16 cellular contexts compared by ENCODE assay signal in the genomic region with DNA sequence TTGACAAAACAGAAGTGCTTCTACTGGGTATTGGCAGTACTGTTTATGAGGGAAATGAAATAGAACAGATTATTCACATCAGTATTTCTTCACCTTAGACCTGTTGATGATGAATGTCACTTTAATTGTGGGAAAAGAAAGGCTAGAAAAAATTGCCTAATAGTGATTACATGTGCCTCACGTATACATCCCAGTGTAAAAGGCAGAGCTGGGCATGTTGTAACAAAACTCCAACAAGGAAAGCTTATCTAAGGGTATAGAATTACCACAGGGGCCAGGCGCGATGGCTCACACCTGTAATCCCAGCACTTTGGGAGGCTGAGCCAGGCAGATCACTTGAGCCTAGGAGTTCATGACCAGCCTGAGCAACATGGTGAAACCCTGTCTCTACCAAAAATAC. TPM values are rescaled to one million over a fixed set of nuclear protein-coding genes. Genes with fewer than 3 reads are reported as not detected.
DNase-seq lines count a peak whose midpoint lies in the region; ATAC-seq and TF ChIP-seq lines count a peak whose summit lies in the region.
"Had no signal": no experiment of that assay in that cellular context is flagged by ENCODE, and none has a peak within 500 bp of the region (broad histone marks: within the 10 kb centered on the region; RNA-seq: fewer than 3 reads in every experiment).

No MANE protein-coding gene starts in this region.

- H3K36me3 Mint-ChIP-seq in natural killer cell treated with Interleukin-12 subunit alpha and Interleukin-12 subunit beta and Interleukin-15 and Interleukin-18, amount 100 ng/mL, for 72 hours: peaks cover 25% of the 10 kb centered on the region

- H3K4me3 Mint-ChIP-seq in natural killer cell treated with Interleukin-12 subunit alpha and Interleukin-12 subunit beta and Interleukin-15 and Interleukin-18, amount 100 ng/mL, for 72 hours: no peak overlapping the region
- H3K4me3 Mint-ChIP-seq: GM23338 had no signal

- no peak overlapping the region for H3K27ac Mint-ChIP-seq in natural killer cell treated with Interleukin-12 subunit alpha and Interleukin-12 subunit beta and Interleukin-15 and Interleukin-18, amount 100 ng/mL, for 72 hours
- H3K27ac Mint-ChIP-seq: GM23338 had no signal

- H3K9me3 ChIP-seq in RWPE2 (ENCODE audit: severe bottlenecking): no peaks in the 10 kb centered on the region
- H3K9me3 ChIP-seq: A549, SJCRH30 had no signal

- DNase-seq in NCI-H748 (lab: John Stamatoyannopoulos, UW; ENCODE audit: unreplicated experiment) (peak; percentile 29), NCI-H748 treated with DMSO at 0.1 percent for 48 hours (lab: John Stamatoyannopoulos, UW) (no peak), NCI-H2107 (lab: John Stamatoyannopoulos, UW) (peak; percentile 5), RWPE2 (ENCODE audit: low spot score) (peak; percentile 79), foreskin keratinocyte (peak; percentile 90 to 93), NCI-H1436 (lab: John Stamatoyannopoulos, UW) (no peak), NCI-H187 (lab: John Stamatoyannopoulos, UW) (no peak)
- DNase-seq in natural killer cell treated with Interleukin-12 subunit alpha and Interleukin-12 subunit beta and Interleukin-15 and Interleukin-18, amount 100 ng/mL, for 72 hours (ENCODE audit: low spot score): no peak
- DNase-seq: C1 segment of cervical spinal cord, DMS153, OCI-M1, SJCRH30, T-helper 2 cell had no signal

- peaks cover 22% of the 10 kb centered on the region for H3K4me1 ChIP-seq in RWPE2 (ENCODE audit: insufficient read depth, poor library complexity, severe bottlenecking)
- peaks cover 13% of the 10 kb centered on the region for H3K4me1 ChIP-seq in foreskin keratinocyte
- H3K4me1 ChIP-seq: SJCRH30 had no signal

- H3K27me3 ChIP-seq in RWPE2 (ENCODE audit: insufficient read depth, poor library complexity, severe bottlenecking) (no peaks in the 10 kb centered on the region), foreskin keratinocyte (no peaks in the 10 kb centered on the region)
- H3K27me3 ChIP-seq: SJCRH30 had no signal

- no peaks in the 10 kb centered on the region for H3K27me3 Mint-ChIP-seq in natural killer cell treated with Interleukin-12 subunit alpha and Interleukin-12 subunit beta and Interleukin-15 and Interleukin-18, amount 100 ng/mL, for 72 hours

- H3K9me3 Mint-ChIP-seq in natural killer cell treated with Interleukin-12 subunit alpha and Interleukin-12 subunit beta and Interleukin-15 and Interleukin-18, amount 100 ng/mL, for 72 hours: no peaks in the 10 kb centered on the region
- H3K9me3 Mint-ChIP-seq: GM23338 had no signal

- peaks cover 59% of the 10 kb centered on the region for H3K36me3 ChIP-seq in RWPE2 (ENCODE audit: low read depth)

- peak; percentile 56 for ATAC-seq in RWPE2 (ENCODE audit: low read depth)
- ATAC-seq in foreskin keratinocyte: peak; percentile 72
- ATAC-seq in natural killer cell treated with Interleukin-12 subunit alpha and Interleukin-12 subunit beta and Interleukin-15 and Interleukin-18, amount 100 ng/mL, for 72 hours: no peak
- ATAC-seq: A549, GM23338, HCT116 had no signal

- peaks cover 32 to 36% of the 10 kb centered on the region in 2 donors for H3K4me1 Mint-ChIP-seq in natural killer cell treated with Interleukin-12 subunit alpha and Interleukin-12 subunit beta and Interleukin-15 and Interleukin-18, amount 100 ng/mL, for 72 hours (ENCODE audit: low read depth in 2 of 2)

- H3K27ac ChIP-seq in RWPE2 (ENCODE audit: poor library complexity, severe bottlenecking): peak overlapping the region; percentile 42
- no peak overlapping the region for H3K27ac ChIP-seq in foreskin keratinocyte
- H3K27ac ChIP-seq: A549, SJCRH30 had no signal

- TF ChIP-seq CTCF in RWPE2 (IDR thresholded peaks at IDR 0.05; ENCODE audit: poor library complexity, severe bottlenecking): no peak
- TF ChIP-seq CTCF in foreskin keratinocyte (conservative IDR thresholded peaks at IDR 0.05): no peak

- H3K4me3 ChIP-seq in RWPE2 (ENCODE audit: severe bottlenecking): no peak overlapping the region
- H3K4me3 ChIP-seq: A549, GM23338, SJCRH30 had no signal

RNA-seq across cellular contexts. Expression of a gene that starts 4.2 kb away (rescaled TPM):
- 27.7 and 31.1 TPM in 2 replicates for total RNA-seq in foreskin keratinocyte
- polyA plus RNA-seq in foreskin keratinocyte: 13.6 and 17.8 TPM in 2 replicates
- 10 to 100 TPM; 50.7 to 52.2 TPM for total RNA-seq in natural killer cell treated with Interleukin-12 subunit alpha and Interleukin-12 subunit beta and Interleukin-15 and Interleukin-18, amount 100 ng/mL, for 72 hours

Comparison
In these comparisons a context has a peak if more than half of its experiments do, and no peak if none do; other contexts are left out.
1. DNase-seq: peak in NCI-H748 (single experiment), NCI-H2107 (single experiment), RWPE2 (single experiment) and foreskin keratinocyte (2 of 2); none in NCI-H748 treated with DMSO at 0.1 percent for 48 hours (single experiment), NCI-H1436 (single experiment), NCI-H187 (0 of 2) and natural killer cell treated with Interleukin-12 subunit alpha and Interleukin-12 subunit beta and Interleukin-15 and Interleukin-18, amount 100 ng/mL, for 72 hours (single experiment).
2. ATAC-seq: peak in RWPE2 (single experiment) and foreskin keratinocyte (single experiment); none in natural killer cell treated with Interleukin-12 subunit alpha and Interleukin-12 subunit beta and Interleukin-15 and Interleukin-18, amount 100 ng/mL, for 72 hours (0 of 2).